ENCODE assay signal across 8 cellular contexts in the genomic region with DNA sequence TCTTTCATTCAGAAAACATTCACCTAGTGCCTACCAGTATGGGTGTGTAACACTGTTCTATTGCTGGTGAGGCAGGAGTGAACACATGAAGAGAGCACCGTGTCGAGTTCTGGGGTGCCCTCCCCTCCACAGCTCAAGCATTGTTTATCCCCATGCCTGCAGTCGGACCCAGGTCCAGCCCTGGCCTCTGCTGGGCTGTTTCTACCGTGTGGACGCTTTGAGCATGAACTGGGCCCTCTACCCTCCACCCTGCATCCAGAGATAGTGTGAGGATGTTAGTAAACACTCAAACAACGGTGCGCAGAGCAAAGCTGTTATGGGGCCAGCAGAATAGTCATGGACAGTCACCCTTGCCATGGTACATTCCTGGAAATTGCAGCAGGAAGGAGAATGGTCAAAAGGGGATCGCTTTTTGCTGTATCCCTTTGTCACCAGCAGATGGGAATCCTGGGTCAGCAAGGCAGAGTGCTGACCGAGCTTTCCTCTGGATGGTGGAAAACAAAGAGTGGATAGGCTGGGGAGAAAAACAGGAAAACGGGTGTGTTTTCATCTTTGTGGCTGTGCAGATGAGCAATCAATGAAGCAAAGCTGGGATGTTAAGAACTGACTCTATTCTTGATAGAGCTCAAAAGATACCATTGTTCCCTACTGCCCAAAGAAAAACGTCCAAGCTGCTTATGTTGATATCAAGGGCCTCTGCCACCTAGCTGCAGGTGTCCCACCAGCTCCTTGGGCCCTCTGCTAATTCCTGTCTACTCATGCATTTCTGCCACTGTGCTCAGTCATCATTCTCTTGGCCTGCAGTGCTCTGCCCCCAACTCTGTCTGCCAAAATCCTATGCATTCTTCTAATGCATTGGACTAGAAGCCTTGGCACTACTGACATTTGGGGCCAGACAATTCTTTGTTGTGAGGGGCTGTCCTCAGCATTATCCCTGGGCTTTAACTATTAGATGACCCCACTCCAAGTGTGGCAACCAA. TPM values are rescaled to one million over a fixed set of nuclear protein-coding genes. Genes with fewer than 3 reads are reported as not detected.
DNase-seq lines count a peak whose midpoint lies in the region; ATAC-seq and TF ChIP-seq lines count a peak whose summit lies in the region.

No MANE protein-coding gene starts in this region.

- ATAC-seq in GM18870 (IDR thresholded peaks at IDR 0.05; ENCODE audit: unreplicated experiment) (no peak), HG03039 (IDR thresholded peaks at IDR 0.05; ENCODE audit: unreplicated experiment) (no peak)

- no peaks in the 10 kb centered on the region for H3K36me3 Mint-ChIP-seq in nephron progenitor cell (ENCODE audit: low read depth)
- H3K36me3 Mint-ChIP-seq in activated T-cell treated with anti-CD3 and anti-CD28 coated beads, Interleukin-2, amount 50 U/mL, for 24 hours (ENCODE audit: low read depth): no peaks in the 10 kb centered on the region

- H3K27me3 Mint-ChIP-seq in nephron progenitor cell (ENCODE audit: low read depth, poor library complexity): peaks cover 17% of the 10 kb centered on the region
- peaks cover 18% of the 10 kb centered on the region for H3K27me3 Mint-ChIP-seq in activated T-cell treated with anti-CD3 and anti-CD28 coated beads, Interleukin-2, amount 50 U/mL, for 24 hours

- H3K4me3 Mint-ChIP-seq in nephron progenitor cell: no peak overlapping the region
- no peak overlapping the region for H3K4me3 Mint-ChIP-seq in activated T-cell treated with anti-CD3 and anti-CD28 coated beads, Interleukin-2, amount 50 U/mL, for 24 hours

- H3K36me3 ChIP-seq in BE2C: no peaks in the 10 kb centered on the region

- no peak overlapping the region for H3K4me3 ChIP-seq in BE2C (ENCODE audit: low read depth, low read length)

- no peaks in the 10 kb centered on the region for H3K9me3 ChIP-seq in BE2C

- H3K4me1 Mint-ChIP-seq in nephron progenitor cell: peaks cover 34% of the 10 kb centered on the region
- no peaks in the 10 kb centered on the region for H3K4me1 Mint-ChIP-seq in activated T-cell treated with anti-CD3 and anti-CD28 coated beads, Interleukin-2, amount 50 U/mL, for 24 hours (ENCODE audit: low read depth)

- no peaks in the 10 kb centered on the region for H3K9me3 Mint-ChIP-seq in nephron progenitor cell
- H3K9me3 Mint-ChIP-seq in activated T-cell treated with anti-CD3 and anti-CD28 coated beads, Interleukin-2, amount 50 U/mL, for 24 hours: no peaks in the 10 kb centered on the region

- H3K27me3 ChIP-seq in BE2C: no peaks in the 10 kb centered on the region

- peak; percentile 28; the same call in 1 of the 2 replicates for TF ChIP-seq CTCF in BE2C (IDR thresholded peaks at IDR 0.05; ENCODE audit: low read depth, low read length)
- TF ChIP-seq CTCF in nephron progenitor cell (IDR thresholded peaks at IDR 0.05): peak; percentile 33

- DNase-seq in BE2C (no peak), RPMI8226 (peak; percentile 82), foreskin melanocyte (peak; percentile 64), nephron progenitor cell (peak; percentile 13)
- no peak for DNase-seq in activated T-cell treated with anti-CD3 and anti-CD28 coated beads, Interleukin-2, amount 50 U/mL, for 24 hours
- no peak for DNase-seq in activated CD4-positive, alpha-beta T cell treated with anti-CD3 and anti-CD28 coated beads, Interleukin-2, amount 50 U/mL, for 1 hour

- H3K27ac Mint-ChIP-seq in nephron progenitor cell: no peak overlapping the region
- H3K27ac Mint-ChIP-seq in activated T-cell treated with anti-CD3 and anti-CD28 coated beads, Interleukin-2, amount 50 U/mL, for 24 hours: no peak overlapping the region

- peaks cover 3% of the 10 kb centered on the region for H3K4me1 ChIP-seq in BE2C

RNA-seq across cellular contexts. Expression of gene REEP1, which starts 38.7 kb away (rescaled TPM):
- 1.1 TPM for polyA plus RNA-seq in BE2C (2012; ENCODE audit: insufficient read depth, insufficient read length, low read depth)

Comparison
In these comparisons a context has a peak if more than half of its experiments do, and no peak if none do; other contexts are left out.
1. DNase-seq: peak in RPMI8226 (single experiment), foreskin melanocyte (single experiment) and nephron progenitor cell (single experiment); none in BE2C (single experiment), activated T-cell treated with anti-CD3 and anti-CD28 coated beads, Interleukin-2, amount 50 U/mL, for 24 hours (single experiment) and activated CD4-positive, alpha-beta T cell treated with anti-CD3 and anti-CD28 coated beads, Interleukin-2, amount 50 U/mL, for 1 hour (single experiment).